ENCODE assay signal across 11 cellular contexts in the genomic region with DNA sequence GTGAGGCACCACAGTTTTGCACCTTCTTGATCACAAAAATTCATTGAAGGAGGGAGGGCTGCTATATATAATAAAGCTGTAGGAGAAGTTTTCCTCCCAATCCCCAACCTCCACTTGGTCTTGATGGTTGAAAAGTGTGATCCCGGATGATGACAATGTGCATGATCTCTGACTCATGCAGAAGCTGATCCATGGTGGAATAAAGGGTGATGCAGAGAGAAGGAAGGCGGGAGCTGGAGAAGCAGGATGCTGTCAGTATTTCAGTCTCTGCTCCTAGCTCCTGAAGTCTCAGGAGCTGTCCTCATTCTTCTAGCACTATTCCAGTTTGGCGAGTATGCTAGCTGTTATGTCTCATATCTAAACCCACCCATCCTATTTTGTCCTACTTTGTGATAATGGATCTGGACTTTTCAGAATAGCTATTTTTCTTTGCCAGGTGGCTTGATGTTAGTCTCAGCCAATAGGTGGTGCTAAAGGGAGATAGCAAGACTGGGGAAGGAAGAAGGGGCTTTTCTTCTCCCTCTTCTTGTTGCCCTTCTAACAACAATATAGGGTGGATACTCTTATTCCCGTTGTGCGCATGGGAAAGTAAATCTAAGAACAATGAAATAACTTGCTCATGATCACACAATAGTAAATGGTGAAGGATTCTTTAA.
A peak's percentile ranks its signal among the peaks of the same experiment; 100 is the strongest.
DNase-seq lines count a peak whose midpoint lies in the region; ATAC-seq and TF ChIP-seq lines count a peak whose summit lies in the region.
"Had no signal": no experiment of that assay in that cellular context is flagged by ENCODE, and none has a peak within 500 bp of the region (broad histone marks: within the 10 kb centered on the region; RNA-seq: fewer than 3 reads in every experiment).

No MANE protein-coding gene starts in this region.

- H3K4me3 ChIP-seq in AG04449 (ENCODE audit: low read depth, low read length) (no peak overlapping the region), GM12875 (ENCODE audit: low read depth, low read length) (no peak overlapping the region), foreskin fibroblast (ENCODE audit: low read depth in 1 of 2, low read length in 2 of 2) (no peak overlapping the region)

- no peaks in the 10 kb centered on the region for H3K27me3 Mint-ChIP-seq in activated CD4-positive, alpha-beta memory T cell treated with anti-CD3 and anti-CD28 coated beads, Interleukin-2, amount 10 ng/mL, durations not matched to agents 7 days and 5 days

- H3K27ac Mint-ChIP-seq in activated CD4-positive, alpha-beta memory T cell treated with anti-CD3 and anti-CD28 coated beads, Interleukin-2, amount 10 ng/mL, durations not matched to agents 7 days and 5 days: no peak overlapping the region

- CTCF ChIA-PET in AG04449 (lab: Yijun Ruan, JAX): interaction anchor here (0.6 to 6.1 kb wide), 18 partner anchors 11 to 496 kb away, joined by 3 to 44 read pairs (median 4); no protein-coding TSS in a partner anchor
- CTCF ChIA-PET in activated CD4-positive, alpha-beta memory T cell treated with anti-CD3 and anti-CD28 coated beads, Interleukin-2, amount 10 ng/mL, durations not matched to agents 7 days and 5 days (lab: Charles Lee): interaction anchor here (0.6 to 1.3 kb wide), 4 partner anchors 10 to 44 kb away, joined by 3 to 5 read pairs (median 3); no protein-coding TSS in a partner anchor

- H3K4me3 Mint-ChIP-seq in activated CD4-positive, alpha-beta memory T cell treated with anti-CD3 and anti-CD28 coated beads, Interleukin-2, amount 10 ng/mL, durations not matched to agents 7 days and 5 days: no peak overlapping the region

- no peaks in the 10 kb centered on the region for H3K4me1 Mint-ChIP-seq in activated CD4-positive, alpha-beta memory T cell treated with anti-CD3 and anti-CD28 coated beads, Interleukin-2, amount 10 ng/mL, durations not matched to agents 7 days and 5 days

- POLR2A ChIA-PET in AG04449 (lab: Yijun Ruan, JAX): no interaction called here
- POLR2A ChIA-PET in activated CD4-positive, alpha-beta memory T cell treated with anti-CD3 and anti-CD28 coated beads, Interleukin-2, amount 10 ng/mL, durations not matched to agents 7 days and 5 days (lab: Charles Lee): no interaction called here

- TF ChIP-seq CTCF in AG04449 (IDR thresholded peaks at IDR 0.05; ENCODE audit: insufficient read depth, low read length, missing control alignments) (peak; percentile 14), GM12875 (IDR thresholded peaks at IDR 0.05; ENCODE audit: borderline replicate concordance, insufficient read depth, low read depth, low read length) (peak; percentile 57; the same call in 1 of the 2 replicates), foreskin fibroblast (IDR thresholded peaks at IDR 0.05; ENCODE audit: low read depth, low read length) (peak; percentile 28)

- no peaks in the 10 kb centered on the region for H3K9me3 Mint-ChIP-seq in activated CD4-positive, alpha-beta memory T cell treated with anti-CD3 and anti-CD28 coated beads, Interleukin-2, amount 10 ng/mL, durations not matched to agents 7 days and 5 days

- ATAC-seq in HG02763 (IDR thresholded peaks at IDR 0.05; ENCODE audit: unreplicated experiment) (no peak), HG03097 (IDR thresholded peaks at IDR 0.05; ENCODE audit: low FRiP score, unreplicated experiment) (no peak)

- DNase-seq in AG04449 (ENCODE audit: low read depth, low spot score) (no peak), OCI-M1 (lab: John Stamatoyannopoulos, UW) (peak; percentile 52), foreskin fibroblast (peak; percentile 57 to 68), NCI-H510A treated with DMSO at 0.1 percent for 48 hours (lab: John Stamatoyannopoulos, UW) (no peak)
- no peak for DNase-seq in activated CD4-positive, alpha-beta memory T cell treated with anti-CD3 and anti-CD28 coated beads, Interleukin-2, amount 10 ng/mL, durations not matched to agents 7 days and 5 days
- DNase-seq: cortex of kidney, midbrain, NCI-H2081 had no signal

- no peaks in the 10 kb centered on the region for H3K36me3 Mint-ChIP-seq in activated CD4-positive, alpha-beta memory T cell treated with anti-CD3 and anti-CD28 coated beads, Interleukin-2, amount 10 ng/mL, durations not matched to agents 7 days and 5 days (ENCODE audit: low read depth)

Comparison
In these comparisons a context has a peak if more than half of its experiments do, and no peak if none do; other contexts are left out.
1. DNase-seq: peak in OCI-M1 (single experiment) and foreskin fibroblast (2 of 2); none in AG04449 (single experiment), activated CD4-positive, alpha-beta memory T cell treated with anti-CD3 and anti-CD28 coated beads, Interleukin-2, amount 10 ng/mL, durations not matched to agents 7 days and 5 days (single experiment) and NCI-H510A treated with DMSO at 0.1 percent for 48 hours (single experiment).
2. Peak in every context shown above with its lines, with median percentiles within 50 percentile points of each other: CTCF ChIP-seq.